In the genomic region with DNA sequence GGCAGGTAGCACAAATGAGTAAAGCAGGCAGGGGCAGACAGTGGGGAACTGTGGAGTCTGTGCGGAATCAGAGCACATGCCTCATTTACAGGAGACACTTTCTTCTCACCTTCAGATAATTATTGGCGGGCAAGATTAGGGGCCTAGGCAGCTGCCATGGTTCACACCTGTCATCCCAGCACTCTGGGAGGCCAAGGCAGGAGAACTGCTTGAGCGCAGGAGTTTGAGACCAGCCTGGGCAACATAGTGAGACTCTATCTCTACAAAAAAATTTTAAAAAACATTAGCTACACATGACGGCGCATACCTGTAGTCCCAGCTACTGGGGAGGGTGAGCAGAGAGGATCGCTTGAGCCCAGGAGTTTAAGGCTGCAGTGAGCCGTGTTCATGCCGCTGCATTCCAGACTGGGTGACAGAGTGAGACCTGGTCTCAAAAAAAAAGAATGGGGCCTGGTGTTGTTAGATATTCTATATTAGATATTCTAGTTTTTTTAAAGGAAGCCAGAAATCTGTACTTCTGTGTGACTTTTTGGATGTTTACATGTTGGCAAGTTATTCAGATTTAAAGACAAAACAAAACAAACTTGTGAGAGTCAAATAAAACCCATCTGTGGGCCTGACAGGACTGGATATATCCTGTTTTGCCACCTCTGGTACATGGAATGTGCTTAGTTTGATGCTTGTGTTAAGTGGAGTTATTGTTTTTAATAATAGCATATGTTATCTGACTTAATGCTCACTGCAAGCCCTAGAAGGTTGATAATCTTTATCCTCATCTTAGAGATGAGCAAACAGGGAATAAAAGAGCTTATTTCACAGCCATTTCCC, we compare ENCODE assay signal across 20 cellular contexts. TPM values are rescaled to one million over a fixed set of nuclear protein-coding genes. Genes with fewer than 3 reads are reported as not detected.
DNase-seq lines count a peak whose midpoint lies in the region; ATAC-seq and TF ChIP-seq lines count a peak whose summit lies in the region.
"Had no signal": no experiment of that assay in that cellular context is flagged by ENCODE, and none has a peak within 500 bp of the region (broad histone marks: within the 10 kb centered on the region; RNA-seq: fewer than 3 reads in every experiment).

No MANE protein-coding gene starts in this region.

- H3K23ac ChIP-seq in trophoblast cell (ENCODE audit: low read length): no peak overlapping the region

- peaks cover 43% of the 10 kb centered on the region for H3K79me1 ChIP-seq in trophoblast cell (ENCODE audit: low read length)

- H3K79me2 ChIP-seq in fibroblast of lung (ENCODE audit: control insufficient read depth, insufficient read depth, low read length) (no peaks in the 10 kb centered on the region), trophoblast cell (ENCODE audit: control insufficient read depth, insufficient read depth, low read length, poor library complexity) (peaks cover 7% of the 10 kb centered on the region)

- peak overlapping the region; percentile 68 for H3K18ac ChIP-seq in trophoblast cell (ENCODE audit: low read length)

- no peak overlapping the region for H3K4me3 Mint-ChIP-seq in endodermal cell
- H3K4me3 Mint-ChIP-seq in activated naive CD8-positive, alpha-beta T cell treated with anti-CD3 and anti-CD28 coated beads, Interleukin-2, amount 50 U/mL, for 24 hours: no peak overlapping the region
- H3K4me3 Mint-ChIP-seq: activated naive CD4-positive, alpha-beta T cell treated with anti-CD3 and anti-CD28 coated beads, Interleukin-2, amount 10 ng/mL, durations not matched to agents 7 days and 5 days; activated T-cell treated with anti-CD3 and anti-CD28 coated beads, Interleukin-2, amount 50 U/mL, for 72 hours; naive thymus-derived CD4-positive, alpha-beta T cell had no signal

- peak overlapping the region; percentile 67 for H2BK120ac ChIP-seq in trophoblast cell (ENCODE audit: insufficient read depth, low read length, poor library complexity)

- H3K4me3 ChIP-seq in Panc1 (ENCODE audit: low read depth in 2 of 2, low read length in 2 of 2): no peak overlapping the region
- no peak overlapping the region for H3K4me3 ChIP-seq in fibroblast of lung (replicated peaks in 1 of 4; ENCODE audit: control extremely low read depth in 1 of 4, insufficient read depth in 1 of 4, low read depth in 3 of 4, low read length in 4 of 4)
- H3K4me3 ChIP-seq in trophoblast cell (ENCODE audit: low read depth, low read length): no peak overlapping the region
- H3K4me3 ChIP-seq in endodermal cell (ENCODE audit: low read length): no peak overlapping the region
- H3K4me3 ChIP-seq in BE2C (ENCODE audit: low read depth, low read length): no peak overlapping the region
- H3K4me3 ChIP-seq: K562, stomach had no signal

- peak overlapping the region; percentile 70 for H2BK5ac ChIP-seq in trophoblast cell (ENCODE audit: low read depth, low read length, poor library complexity)

- H2AK5ac ChIP-seq in trophoblast cell (ENCODE audit: low read length): peak overlapping the region; percentile 82

- H3K27ac ChIP-seq in Panc1 (ENCODE audit: low read length) (peak overlapping the region; percentile 86), fibroblast of lung (ENCODE audit: insufficient read depth, low read length) (peak overlapping the region; percentile 70), trophoblast cell (ENCODE audit: low read depth, low read length) (peak overlapping the region; percentile 97), endodermal cell (ENCODE audit: low read depth, low read length) (no peak overlapping the region)

- H3K9ac ChIP-seq in fibroblast of lung (ENCODE audit: insufficient read depth, low read length) (no peak overlapping the region), trophoblast cell (ENCODE audit: low read length) (no peak overlapping the region), endodermal cell (ENCODE audit: extremely low read depth, low read length, poor library complexity, severe bottlenecking) (no peak overlapping the region)

- in situ Hi-C loops in GM13976 (cut with MboI; ENCODE audit: low sequenced_read_pairs, unreplicated experiment): no loop called here
- in situ Hi-C loops in Panc1 (cut with HindIII; ENCODE audit: low pct_unique_long_range_greater_than_20kb, low sequenced_read_pairs): no loop called here

- H3K27me3 ChIP-seq in Panc1 (ENCODE audit: control insufficient read depth, insufficient read depth, low read length) (no peaks in the 10 kb centered on the region), fibroblast of lung (ENCODE audit: control insufficient read depth, insufficient read depth, low read length) (no peaks in the 10 kb centered on the region), trophoblast cell (ENCODE audit: insufficient read depth, low read length) (no peaks in the 10 kb centered on the region), endodermal cell (ENCODE audit: control insufficient read depth, insufficient read depth, low read length, poor library complexity, severe bottlenecking) (no peaks in the 10 kb centered on the region), BE2C (no peaks in the 10 kb centered on the region)
- H3K27me3 ChIP-seq: stomach had no signal

- ATAC-seq in Panc1: no peak
- ATAC-seq in activated naive CD8-positive, alpha-beta T cell treated with anti-CD3 and anti-CD28 coated beads, Interleukin-2, amount 50 U/mL, for 24 hours: no peak
- ATAC-seq: activated T-cell treated with anti-CD3 and anti-CD28 coated beads, Interleukin-2, amount 50 U/mL, for 72 hours; K562; naive thymus-derived CD4-positive, alpha-beta T cell had no signal

- DNase-seq in GM13976 (ENCODE audit: low spot score) (peak; percentile 12), Panc1 (ENCODE audit: low read depth, low spot score) (no peak), fibroblast of lung (ENCODE audit: low read depth in 2 of 2) (no peak), trophoblast cell (no peak), endodermal cell (no peak), hippocampal formation (lab: John Stamatoyannopoulos, UW) (no peak), BE2C (no peak)
- DNase-seq in activated naive CD8-positive, alpha-beta T cell treated with anti-CD3 and anti-CD28 coated beads, Interleukin-2, amount 50 U/mL, for 24 hours: no peak
- DNase-seq: activated CD4-positive, alpha-beta T cell treated with anti-CD3 and anti-CD28 coated beads for 1 hour; activated naive CD4-positive, alpha-beta T cell treated with anti-CD3 and anti-CD28 coated beads, Interleukin-2, amount 10 ng/mL, durations not matched to agents 7 days and 5 days; activated T-cell treated with anti-CD3 and anti-CD28 coated beads, Interleukin-2, amount 50 U/mL, for 72 hours; central memory CD4-positive, alpha-beta T cell; EL; islet precursor cell; naive thymus-derived CD4-positive, alpha-beta T cell; NCI-H1436 treated with DMSO at 0.1 percent for 48 hours; right cardiac atrium; stomach had no signal

- H3K36me3 ChIP-seq in Panc1 (ENCODE audit: control insufficient read depth, insufficient read depth, low read length): no peaks in the 10 kb centered on the region
- peaks cover 34% of the 10 kb centered on the region for H3K36me3 ChIP-seq in fibroblast of lung (ENCODE audit: control insufficient read depth, insufficient read depth, low read length)
- H3K36me3 ChIP-seq in trophoblast cell (ENCODE audit: control insufficient read depth in 1 of 2, insufficient read depth in 2 of 2, low read length in 2 of 2): peaks cover 37 to 56% of the 10 kb centered on the region in 2 experiments
- H3K36me3 ChIP-seq in endodermal cell (ENCODE audit: control insufficient read depth, insufficient read depth, low read length): peaks cover 4% of the 10 kb centered on the region
- peaks cover 62% of the 10 kb centered on the region for H3K36me3 ChIP-seq in BE2C

- no peak overlapping the region for H4K12ac ChIP-seq in trophoblast cell (ENCODE audit: low read depth, low read length)

- intact Hi-C loops in Panc1 (cut with micrococcal nuclease; ENCODE audit: unreplicated experiment): loop anchor here (5.0 kb wide), 1 partner anchor 37 kb away; no protein-coding TSS in a partner anchor

- H3K4ac ChIP-seq in trophoblast cell (ENCODE audit: low read depth, low read length): peak overlapping the region; percentile 41

- peak overlapping the region; percentile 82 for H4K91ac ChIP-seq in trophoblast cell (ENCODE audit: low read depth, low read length)

- POLR2A ChIA-PET in Panc1 (lab: Charles Lee): interaction anchor here (0.7 kb wide), 1 partner anchor 359 kb away, joined by 3 read pairs; no protein-coding TSS in a partner anchor

- WGBS in trophoblast cell (ENCODE audit: extremely low coverage, insufficient coverage, insufficient read length): no CpG with 5 or more reads among the region's 8 CpGs
- WGBS in endodermal cell (ENCODE audit: insufficient coverage in 1 of 2, insufficient read length in 1 of 2), 2 experiments: 86 to 96% methylated on average over 7 to 8 of the region's 8 CpGs

- no peaks in the 10 kb centered on the region for H3K9me3 Mint-ChIP-seq in endodermal cell
- no peaks in the 10 kb centered on the region for H3K9me3 Mint-ChIP-seq in activated naive CD8-positive, alpha-beta T cell treated with anti-CD3 and anti-CD28 coated beads, Interleukin-2, amount 50 U/mL, for 24 hours
- H3K9me3 Mint-ChIP-seq: activated naive CD4-positive, alpha-beta T cell treated with anti-CD3 and anti-CD28 coated beads, Interleukin-2, amount 10 ng/mL, durations not matched to agents 7 days and 5 days; activated T-cell treated with anti-CD3 and anti-CD28 coated beads, Interleukin-2, amount 50 U/mL, for 72 hours had no signal

- TF ChIP-seq CTCF in GM13976 (IDR thresholded peaks at IDR 0.05; ENCODE audit: borderline replicate concordance, control extremely low read depth, extremely low read depth, insufficient read depth, missing control alignments): no peak
- TF ChIP-seq CTCF in Panc1 (IDR thresholded peaks at IDR 0.05): no peak
- no peak for TF ChIP-seq CTCF in fibroblast of lung (conservative IDR thresholded peaks at IDR 0.05 in 1 of 2, IDR thresholded peaks at IDR 0.05 in 1 of 2; ENCODE audit: low read depth in 1 of 2, low read length in 2 of 2)
- no peak for TF ChIP-seq CTCF in endodermal cell (conservative IDR thresholded peaks at IDR 0.05)
- TF ChIP-seq CTCF in BE2C (IDR thresholded peaks at IDR 0.05; ENCODE audit: low read depth, low read length): no peak

- H3K14ac ChIP-seq in trophoblast cell (ENCODE audit: low read length): peak overlapping the region; percentile 69

- H2BK12ac ChIP-seq in trophoblast cell (ENCODE audit: low read length): peak overlapping the region; percentile 26

- CTCF ChIA-PET in Panc1 (lab: Charles Lee): interaction anchor here (0.7 kb wide), 1 partner anchor 33 kb away, joined by 6 read pairs; no protein-coding TSS in a partner anchor

- H3K9me3 ChIP-seq in Panc1 (ENCODE audit: control insufficient read depth, insufficient read depth, low read depth, low read length): no peaks in the 10 kb centered on the region
- H3K9me3 ChIP-seq in fibroblast of lung (ENCODE audit: control insufficient read depth, insufficient read depth, low read depth, low read length): no peaks in the 10 kb centered on the region
- H3K9me3 ChIP-seq in trophoblast cell (ENCODE audit: insufficient read depth, low read depth, low read length): no peaks in the 10 kb centered on the region
- no peaks in the 10 kb centered on the region for H3K9me3 ChIP-seq in endodermal cell (ENCODE audit: control insufficient read depth, low read length)
- H3K9me3 ChIP-seq in BE2C: no peaks in the 10 kb centered on the region
- H3K9me3 ChIP-seq: stomach had no signal

- H3K27me3 Mint-ChIP-seq in endodermal cell (ENCODE audit: insufficient read depth): no peaks in the 10 kb centered on the region
- H3K27me3 Mint-ChIP-seq in activated naive CD8-positive, alpha-beta T cell treated with anti-CD3 and anti-CD28 coated beads, Interleukin-2, amount 50 U/mL, for 24 hours: peaks cover 15% of the 10 kb centered on the region

- peaks cover 59% of the 10 kb centered on the region for H3K4me1 ChIP-seq in Panc1 (ENCODE audit: control insufficient read depth, insufficient read depth, low read length)
- peaks cover 36% of the 10 kb centered on the region for H3K4me1 ChIP-seq in fibroblast of lung (ENCODE audit: control insufficient read depth, extremely low read depth, insufficient read depth, low read length)
- H3K4me1 ChIP-seq in trophoblast cell (ENCODE audit: control insufficient read depth in 1 of 2, insufficient read depth in 2 of 2, low read length in 2 of 2): peaks cover 27 to 31% of the 10 kb centered on the region in 2 experiments
- H3K4me1 ChIP-seq in endodermal cell (ENCODE audit: control insufficient read depth, insufficient read depth, low read length): peaks cover 5% of the 10 kb centered on the region
- H3K4me1 ChIP-seq in BE2C: peaks cover 47% of the 10 kb centered on the region

- peaks cover 10% of the 10 kb centered on the region for H3K4me1 Mint-ChIP-seq in endodermal cell
- H3K4me1 Mint-ChIP-seq in activated naive CD8-positive, alpha-beta T cell treated with anti-CD3 and anti-CD28 coated beads, Interleukin-2, amount 50 U/mL, for 24 hours: peaks cover 13% of the 10 kb centered on the region

- H3K36me3 Mint-ChIP-seq in endodermal cell (ENCODE audit: low read depth): peaks cover 13% of the 10 kb centered on the region
- no peaks in the 10 kb centered on the region for H3K36me3 Mint-ChIP-seq in activated naive CD8-positive, alpha-beta T cell treated with anti-CD3 and anti-CD28 coated beads, Interleukin-2, amount 50 U/mL, for 24 hours (ENCODE audit: low read depth)
- H3K36me3 Mint-ChIP-seq: activated naive CD4-positive, alpha-beta T cell treated with anti-CD3 and anti-CD28 coated beads, Interleukin-2, amount 10 ng/mL, durations not matched to agents 7 days and 5 days; naive thymus-derived CD4-positive, alpha-beta T cell had no signal

- peak overlapping the region; percentile 7 for H4K8ac ChIP-seq in trophoblast cell (ENCODE audit: low read depth, low read length)

- no peaks in the 10 kb centered on the region for H4K20me1 ChIP-seq in fibroblast of lung (ENCODE audit: control insufficient read depth, extremely low read depth, insufficient read depth, low read length)

- BruUV-seq in Panc1 (replicated peaks; lab: Mats Ljungman, UMichigan): no TSS peak

- H3K4me2 ChIP-seq in fibroblast of lung (ENCODE audit: extremely low read depth, insufficient read depth, low read length) (no peak overlapping the region), trophoblast cell (ENCODE audit: low read length) (no peak overlapping the region)

- no peak overlapping the region for H3K27ac Mint-ChIP-seq in endodermal cell
- no peak overlapping the region for H3K27ac Mint-ChIP-seq in activated naive CD8-positive, alpha-beta T cell treated with anti-CD3 and anti-CD28 coated beads, Interleukin-2, amount 50 U/mL, for 24 hours
- H3K27ac Mint-ChIP-seq: activated naive CD4-positive, alpha-beta T cell treated with anti-CD3 and anti-CD28 coated beads, Interleukin-2, amount 10 ng/mL, durations not matched to agents 7 days and 5 days; activated T-cell treated with anti-CD3 and anti-CD28 coated beads, Interleukin-2, amount 50 U/mL, for 72 hours; naive thymus-derived CD4-positive, alpha-beta T cell had no signal

- H2AFZ ChIP-seq in fibroblast of lung (ENCODE audit: low read length): no peak overlapping the region
- no peak overlapping the region for H2AFZ ChIP-seq in trophoblast cell (ENCODE audit: insufficient read depth, low read length, poor library complexity)

RNA-seq across cellular contexts. Expression of gene LPCAT2, which starts 4.9 kb away (rescaled TPM):
- 62.1 TPM for total RNA-seq in Panc1 (2021; ENCODE audit: unreplicated experiment)
- polyA plus RNA-seq in Panc1 (2012; ENCODE audit: insufficient read length): 44.4 TPM
- total RNA-seq in fibroblast of lung: 13.1 and 17.8 TPM in 2 replicates
- polyA plus RNA-seq in fibroblast of lung: 10.2 and 13.6 TPM in 2 replicates
- 5.4 and 9.0 TPM in 2 replicates for polyA plus RNA-seq in fibroblast of lung (2012)
- polyA minus RNA-seq in fibroblast of lung (ENCODE audit: low replicate concordance): 3.4 and 5.3 TPM in 2 replicates
- polyA plus RNA-seq in trophoblast cell (2013): 107 and 118 TPM in 2 replicates
- total RNA-seq in endodermal cell: 1 to 10 TPM; 6.4 to 6.8 TPM
- 12.6 TPM for polyA plus RNA-seq in endodermal cell (2013, experiment 1 of 2)
- polyA plus RNA-seq in endodermal cell (2013, experiment 2 of 2): 14.1 TPM
- 10.9 TPM for polyA plus RNA-seq in BE2C (2012; ENCODE audit: insufficient read depth, insufficient read length, low read depth)

RNA-seq across cellular contexts. Expression of gene MMP2, which starts 24.9 kb away (rescaled TPM):
- 311 TPM for total RNA-seq in Panc1 (2021; ENCODE audit: unreplicated experiment)
- polyA plus RNA-seq in Panc1 (2012; ENCODE audit: insufficient read length): 316 TPM
- total RNA-seq in fibroblast of lung: 1,311 and 1,457 TPM in 2 replicates
- polyA plus RNA-seq in fibroblast of lung: 760 and 1,609 TPM in 2 replicates
- 608 and 1,202 TPM in 2 replicates for polyA plus RNA-seq in fibroblast of lung (2012)
- 617 and 1,278 TPM in 2 replicates for polyA minus RNA-seq in fibroblast of lung (ENCODE audit: low replicate concordance)
- 1,470 and 1,480 TPM in 2 replicates for polyA plus RNA-seq in trophoblast cell (2013)
- total RNA-seq in endodermal cell: 10 to 100 TPM; 65.0 to 80.4 TPM
- 167 TPM for polyA plus RNA-seq in endodermal cell (2013, experiment 1 of 2)
- 179 TPM for polyA plus RNA-seq in endodermal cell (2013, experiment 2 of 2)
- polyA plus RNA-seq in BE2C (2012; ENCODE audit: insufficient read depth, insufficient read length, low read depth): 1,015 TPM
- total RNA-seq: activated CD8-positive, alpha-beta memory T cell treated with anti-CD3 and anti-CD28 coated beads for 36 hours; activated T-cell treated with anti-CD3 and anti-CD28 coated beads, Interleukin-2, amount 50 U/mL, for 72 hours had no signal
- polyA plus RNA-seq: K562; naive thymus-derived CD4-positive, alpha-beta T cell had no signal
